ENCODE assay signal across 1 cellular context in the genomic region with DNA sequence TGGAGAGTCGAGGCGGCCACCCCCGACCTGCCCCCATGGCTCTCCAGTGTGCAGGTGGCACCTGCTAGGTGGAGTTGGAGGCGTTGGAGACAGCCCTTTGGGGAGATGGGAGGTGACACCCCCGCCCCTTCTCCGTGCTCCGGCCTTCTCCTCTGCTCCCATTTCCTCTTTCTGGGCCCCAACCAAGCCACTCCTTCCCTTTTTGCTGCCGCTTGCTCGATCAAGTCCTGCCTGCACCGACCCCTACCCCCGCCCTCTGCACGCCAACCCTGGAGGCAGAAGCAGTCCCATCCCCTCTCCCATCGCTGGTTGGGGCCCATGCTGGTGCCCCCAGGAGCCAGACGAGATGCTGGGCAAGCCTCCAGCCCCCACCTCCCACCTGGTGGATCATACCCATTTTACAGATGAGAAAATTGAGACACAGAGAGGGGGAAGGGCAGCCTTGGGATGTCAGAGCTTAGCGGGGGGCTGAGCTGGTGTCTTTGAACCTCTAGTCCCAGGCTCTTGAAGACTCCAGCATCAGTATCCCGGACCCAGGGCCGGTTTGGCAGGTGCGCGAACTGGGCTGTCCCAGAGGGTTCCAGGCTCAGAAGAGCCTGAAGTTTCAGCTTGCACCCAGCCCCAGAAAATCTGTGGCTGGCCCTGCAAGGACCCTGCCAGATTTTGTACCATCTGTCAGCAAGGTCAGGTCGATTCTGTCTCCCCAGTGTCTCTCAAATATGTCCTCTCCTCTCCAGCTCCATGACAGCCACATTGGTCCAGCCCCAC.
A peak's percentile ranks its signal among the peaks of the same experiment; 100 is the strongest.
TF ChIP-seq lines count a peak whose summit lies in the region.

No MANE protein-coding gene starts in this region.

TF ChIP-seq in GM12878, 131 proteins besides CTCF, POLR2A, EP300 and RAD21:
- TF ChIP-seq SPI1 (IDR thresholded peaks at IDR 0.05; ENCODE audit: borderline replicate concordance, insufficient read depth, low read depth, low read length) (peak; percentile 85; the same call in 1 of the 2 replicates), NR2F1 (conservative IDR thresholded peaks at IDR 0.05) (0 out of 2 replicates have a peak, but pooled peaks have one; percentile 19), EED (IDR thresholded peaks at IDR 0.05; ENCODE audit: low read depth) (peak; percentile 11; the same call in 1 of the 2 replicates), NBN (IDR thresholded peaks at IDR 0.05) (0 out of 2 replicates have a peak, but pooled peaks have one; percentile 11), FOXK2 (IDR thresholded peaks at IDR 0.05) (no peak), SMC3 (IDR thresholded peaks at IDR 0.05; ENCODE audit: borderline replicate concordance, low read length) (no peak), GATAD2B (conservative IDR thresholded peaks at IDR 0.05; ENCODE audit: low read depth) (peak; percentile 24; the same call in 1 of the 2 replicates), MTA2 (IDR thresholded peaks at IDR 0.05; ENCODE audit: low read depth) (peak; percentile 12; the same call in 1 of the 2 replicates), IKZF2 (IDR thresholded peaks at IDR 0.05) (peak; percentile 77 to 79), KLF5 (IDR thresholded peaks at IDR 0.05; ENCODE audit: partially characterized antibody) (no peak), ZNF217 (IDR thresholded peaks at IDR 0.05) (peak; percentile 73), BHLHE40 (IDR thresholded peaks at IDR 0.05; ENCODE audit: borderline replicate concordance in 1 of 2, low read depth in 2 of 2, low read length in 1 of 2) (peak in 1 of 2 experiments; percentile 31; a peak in 1 of 4 replicates), DPF2 (IDR thresholded peaks at IDR 0.05) (peak; percentile 66), USF2 (IDR thresholded peaks at IDR 0.05; ENCODE audit: borderline replicate concordance, low read depth, low read length) (no peak), IKZF1 (conservative IDR thresholded peaks at IDR 0.05) (peak; percentile 76), HDGF (IDR thresholded peaks at IDR 0.05) (0 out of 2 replicates have a peak, but pooled peaks have one; percentile 47)
- TF ChIP-seq, protein P1, sequence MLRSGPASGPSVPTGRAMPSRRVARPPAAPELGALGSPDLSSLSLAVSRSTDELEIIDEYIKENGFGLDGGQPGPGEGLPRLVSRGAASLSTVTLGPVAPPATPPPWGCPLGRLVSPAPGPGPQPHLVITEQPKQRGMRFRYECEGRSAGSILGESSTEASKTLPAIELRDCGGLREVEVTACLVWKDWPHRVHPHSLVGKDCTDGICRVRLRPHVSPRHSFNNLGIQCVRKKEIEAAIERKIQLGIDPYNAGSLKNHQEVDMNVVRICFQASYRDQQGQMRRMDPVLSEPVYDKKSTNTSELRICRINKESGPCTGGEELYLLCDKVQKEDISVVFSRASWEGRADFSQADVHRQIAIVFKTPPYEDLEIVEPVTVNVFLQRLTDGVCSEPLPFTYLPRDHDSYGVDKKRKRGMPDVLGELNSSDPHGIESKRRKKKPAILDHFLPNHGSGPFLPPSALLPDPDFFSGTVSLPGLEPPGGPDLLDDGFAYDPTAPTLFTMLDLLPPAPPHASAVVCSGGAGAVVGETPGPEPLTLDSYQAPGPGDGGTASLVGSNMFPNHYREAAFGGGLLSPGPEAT (IDR thresholded peaks at IDR 0.05; ENCODE audit: low read depth), result peak; percentile 26; the same call in 1 of the 2 replicates
TF ChIP-seq in GM12878: peak in this region for 13.
